Comparison of ENCODE assay signal across 16 cellular contexts in genomic region chr9:36900856-36901220, GRCh38.
DNase-seq lines count a peak whose midpoint lies in the region; ATAC-seq, FAIRE-seq and TF ChIP-seq lines count a peak whose summit lies in the region.
"Had no signal": no experiment of that assay in that cellular context is flagged by ENCODE, and none has a peak within 500 bp of the region (broad histone marks: within the 10 kb centered on the region; RNA-seq: fewer than 3 reads in every experiment).

No MANE protein-coding gene starts in this region.

- H2BK15ac ChIP-seq in neuronal stem cell (ENCODE audit: low read length): no peak overlapping the region

- SMC1A ChIA-PET in GM12878 (lab: Charles Lee; ENCODE audit: uncharacterized antibody, unreplicated experiment): no interaction called here

- no peak for FAIRE-seq in GM12878 (lab: Jason Lieb, UNC)
- FAIRE-seq: A549, H54 had no signal

- H3K4me1 ChIP-seq in GM12878 (ENCODE audit: control insufficient read depth, insufficient read depth, low read length) (peaks cover 14% of the 10 kb centered on the region), neuronal stem cell (ENCODE audit: control insufficient read depth in 2 of 2, insufficient read depth in 1 of 2, low read depth in 1 of 2, low read length in 2 of 2) (peaks cover 0 to 1% of the 10 kb centered on the region in 2 donors), prostate gland (replicated peaks) (no peaks in the 10 kb centered on the region), GM23338 (ENCODE audit: insufficient read depth) (no peaks in the 10 kb centered on the region)
- H3K4me1 ChIP-seq: Caco-2 had no signal

- H4K8ac ChIP-seq in neuronal stem cell (ENCODE audit: low read depth, low read length): no peak overlapping the region

- H2BK120ac ChIP-seq in neuronal stem cell (ENCODE audit: low read depth, low read length): no peak overlapping the region

- H3K36me3 ChIP-seq in GM12878 (ENCODE audit: control insufficient read depth in 2 of 2, insufficient read depth in 2 of 2, low read length in 1 of 2): peaks cover 38 to 42% of the 10 kb centered on the region in 2 experiments
- peaks cover 0 to 46% of the 10 kb centered on the region in 2 donors for H3K36me3 ChIP-seq in neuronal stem cell (replicated peaks in 1 of 2; ENCODE audit: control insufficient read depth in 2 of 2, insufficient read depth in 2 of 2, low read length in 2 of 2)
- no peaks in the 10 kb centered on the region for H3K36me3 ChIP-seq in prostate gland
- no peaks in the 10 kb centered on the region for H3K36me3 ChIP-seq in GM23338 (ENCODE audit: insufficient read depth)

- H3K9me3 Mint-ChIP-seq in stimulated activated naive CD8-positive, alpha-beta T cell treated with anti-CD3 and anti-CD28 coated beads, Interleukin-15, amount 100 ng/mL, for 72 hours: no peaks in the 10 kb centered on the region
- no peaks in the 10 kb centered on the region; the same call in 2 of the 3 replicates for H3K9me3 Mint-ChIP-seq in GM23338
- H3K9me3 Mint-ChIP-seq: CD14-positive monocyte; CD8-positive, alpha-beta memory T cell had no signal

- no peak overlapping the region for H3K4me3 Mint-ChIP-seq in stimulated activated naive CD8-positive, alpha-beta T cell treated with anti-CD3 and anti-CD28 coated beads, Interleukin-15, amount 100 ng/mL, for 72 hours
- H3K4me3 Mint-ChIP-seq in GM23338: no peak overlapping the region
- H3K4me3 Mint-ChIP-seq: CD14-positive monocyte; CD8-positive, alpha-beta memory T cell had no signal

- no peaks in the 10 kb centered on the region for H3F3A ChIP-seq in GM23338 (replicated peaks; ENCODE audit: low read depth)

- no peaks in the 10 kb centered on the region for H3K27me3 ChIP-seq in GM12878 (replicated peaks in 1 of 2; ENCODE audit: control insufficient read depth in 2 of 2, insufficient read depth in 2 of 2, low read length in 1 of 2)
- no peaks in the 10 kb centered on the region for H3K27me3 ChIP-seq in neuronal stem cell (ENCODE audit: control insufficient read depth in 3 of 3, insufficient read depth in 3 of 3, low read depth in 1 of 3, low read length in 3 of 3)
- H3K27me3 ChIP-seq in prostate gland (replicated peaks; ENCODE audit: insufficient read depth): no peaks in the 10 kb centered on the region
- H3K27me3 ChIP-seq in GM23338 (ENCODE audit: insufficient read depth): no peaks in the 10 kb centered on the region

- no peak overlapping the region for H3K14ac ChIP-seq in neuronal stem cell (ENCODE audit: low read length)

- POLR2A ChIA-PET in GM12878 (lab: Charles Lee): no interaction called here

- no peak for DNase-seq in stimulated activated naive CD8-positive, alpha-beta T cell treated with anti-CD3 and anti-CD28 coated beads, Interleukin-15, amount 100 ng/mL, for 72 hours
- no peak for DNase-seq in stimulated activated naive CD8-positive, alpha-beta T cell treated with anti-CD3 and anti-CD28 coated beads, Interleukin-15, Interleukin-2, amounts not matched to agents 100 U/mL and 50 U/mL, for 24 hours
- DNase-seq in GM12878 (ENCODE audit: low read depth, low spot score): no peak
- DNase-seq in neuronal stem cell (ENCODE audit: low spot score): no peak
- DNase-seq in prostate gland (ENCODE audit: low spot score): no peak
- DNase-seq in GM23338 (ENCODE audit: low spot score): no peak
- DNase-seq: Caco-2; CD8-positive, alpha-beta memory T cell; DND-41; GF-D8; IMR-90 had no signal

- H3K27ac ChIP-seq in GM12878 (ENCODE audit: control insufficient read depth, insufficient read depth) (no peak overlapping the region), neuronal stem cell (replicated peaks; ENCODE audit: low read length) (no peak overlapping the region), prostate gland (no peak overlapping the region), GM23338 (ENCODE audit: low read depth) (no peak overlapping the region)
- H3K27ac ChIP-seq: A549 had no signal

- no peaks in the 10 kb centered on the region for H3K9me3 ChIP-seq in GM12878 (replicated peaks; ENCODE audit: control insufficient read depth, insufficient read depth, low read length)
- no peaks in the 10 kb centered on the region for H3K9me3 ChIP-seq in neuronal stem cell (replicated peaks in 1 of 2; ENCODE audit: control insufficient read depth in 2 of 2, insufficient read depth in 1 of 2, low read depth in 1 of 2, low read length in 2 of 2)
- no peaks in the 10 kb centered on the region for H3K9me3 ChIP-seq in prostate gland
- H3K9me3 ChIP-seq: A549, Caco-2 had no signal

- peaks cover 48% of the 10 kb centered on the region for H3K27me3 Mint-ChIP-seq in stimulated activated naive CD8-positive, alpha-beta T cell treated with anti-CD3 and anti-CD28 coated beads, Interleukin-15, amount 100 ng/mL, for 72 hours
- H3K27me3 Mint-ChIP-seq in GM23338 (ENCODE audit: insufficient read depth, low read depth, poor library complexity): peaks cover 2% of the 10 kb centered on the region

- no peak for TF ChIP-seq CTCF in GM12878 (IDR thresholded peaks at IDR 0.05 in 2 of 3, conservative IDR thresholded peaks at IDR 0.05 in 1 of 3; ENCODE audit: control insufficient read depth in 2 of 3, extremely low read depth in 1 of 3, insufficient read depth in 1 of 3, low read depth in 3 of 3, low read length in 3 of 3)
- TF ChIP-seq CTCF in prostate gland (IDR thresholded peaks at IDR 0.05): no peak
- TF ChIP-seq CTCF in GM23338 (conservative IDR thresholded peaks at IDR 0.05; ENCODE audit: low read depth in 2 of 2): no peak

- H3K79me2 ChIP-seq in GM12878 (ENCODE audit: control insufficient read depth, insufficient read depth, low read length): peaks cover 2% of the 10 kb centered on the region
- no peaks in the 10 kb centered on the region for H3K79me2 ChIP-seq in GM23338 (replicated peaks; ENCODE audit: insufficient read depth)

- no peak for TF ChIP-seq RAD21 in GM12878 (IDR thresholded peaks at IDR 0.05; ENCODE audit: insufficient read depth, low read depth, low read length)

- no peaks in the 10 kb centered on the region; the same call in 2 of the 3 replicates for H3K36me3 Mint-ChIP-seq in GM23338 (ENCODE audit: low read depth)
- H3K36me3 Mint-ChIP-seq: CD14-positive monocyte; CD8-positive, alpha-beta memory T cell had no signal

- no TSS peak for BruUV-seq in GM12878 (replicated peaks; lab: Mats Ljungman, UMichigan)

- H2BK12ac ChIP-seq in neuronal stem cell (ENCODE audit: low read length): no peak overlapping the region

- no peaks in the 10 kb centered on the region for H3K79me1 ChIP-seq in neuronal stem cell (ENCODE audit: low read depth, low read length)

- RAD21 ChIA-PET in GM12878 (lab: Charles Lee; ENCODE audit: unreplicated experiment): interaction anchor here (0.6 kb wide), 1 partner anchor 658 kb away, joined by 3 read pairs; no protein-coding TSS in a partner anchor

- intact Hi-C loops in GM12878 (cut with micrococcal nuclease; ENCODE audit: unreplicated experiment): no loop called here
- intact Hi-C loops in prostate gland (cut with DNase I): no loop called here

- no peak overlapping the region for H3K18ac ChIP-seq in neuronal stem cell (ENCODE audit: low read length)

- peak overlapping the region; percentile 39 to 55 for H3K27ac Mint-ChIP-seq in stimulated activated naive CD8-positive, alpha-beta T cell treated with anti-CD3 and anti-CD28 coated beads, Interleukin-15, amount 100 ng/mL, for 72 hours
- no peak overlapping the region for H3K27ac Mint-ChIP-seq in GM23338
- H3K27ac Mint-ChIP-seq: CD8-positive, alpha-beta memory T cell had no signal

- H4K91ac ChIP-seq in neuronal stem cell (ENCODE audit: low read depth, low read length, poor library complexity): peak overlapping the region; percentile 16

- no peak overlapping the region for H3K4ac ChIP-seq in neuronal stem cell (ENCODE audit: low read length)

- H3K23ac ChIP-seq in neuronal stem cell (ENCODE audit: low read depth, low read length, poor library complexity): no peak overlapping the region

- H2AFZ ChIP-seq in GM12878 (ENCODE audit: control insufficient read depth, low read depth, low read length): no peak overlapping the region
- H2AFZ ChIP-seq in neuronal stem cell (ENCODE audit: low read length): no peak overlapping the region
- H2AFZ ChIP-seq in GM23338: no peak overlapping the region

- H2AK5ac ChIP-seq in neuronal stem cell (ENCODE audit: low read depth, low read length): no peak overlapping the region

- TF ChIP-seq EP300 in GM12878 (IDR thresholded peaks at IDR 0.05; ENCODE audit: borderline replicate concordance in 1 of 2, control insufficient read depth in 1 of 2, low read depth in 2 of 2, low read length in 2 of 2): no peak

- no peak overlapping the region for H3K4me2 ChIP-seq in GM12878 (ENCODE audit: control insufficient read depth, insufficient read depth)
- no peak overlapping the region for H3K4me2 ChIP-seq in neuronal stem cell (ENCODE audit: insufficient read depth, low read length, poor library complexity, severe bottlenecking)
- H3K4me2 ChIP-seq in GM23338: no peak overlapping the region
- H3K4me2 ChIP-seq: A549 had no signal

- H3K9ac ChIP-seq in GM12878 (ENCODE audit: control insufficient read depth, insufficient read depth, low read length) (no peak overlapping the region), neuronal stem cell (ENCODE audit: low read depth, low read length, poor library complexity) (no peak overlapping the region)

- peaks cover 13% of the 10 kb centered on the region for H3K4me1 Mint-ChIP-seq in stimulated activated naive CD8-positive, alpha-beta T cell treated with anti-CD3 and anti-CD28 coated beads, Interleukin-15, amount 100 ng/mL, for 72 hours
- peaks cover 23% of the 10 kb centered on the region for H3K4me1 Mint-ChIP-seq in GM23338
- H3K4me1 Mint-ChIP-seq: CD14-positive monocyte had no signal

- no peak for ATAC-seq in stimulated activated naive CD8-positive, alpha-beta T cell treated with anti-CD3 and anti-CD28 coated beads, Interleukin-15, amount 100 ng/mL, for 72 hours
- no peak for ATAC-seq in stimulated activated naive CD8-positive, alpha-beta T cell treated with anti-CD3 and anti-CD28 coated beads, Interleukin-15, Interleukin-2, amounts not matched to agents 100 U/mL and 50 U/mL, for 24 hours
- ATAC-seq in GM12878 (no peak), HG03354 (IDR thresholded peaks at IDR 0.05; ENCODE audit: poor library complexity, severe bottlenecking, unreplicated experiment) (no peak), GM23338 (no peak)
- ATAC-seq: A549, HCT116 had no signal

- TF ChIP-seq POLR2A in GM12878 (IDR thresholded peaks at IDR 0.05; ENCODE audit: low read depth, low read length) (peak; percentile 29; the same call in 1 of the 2 replicates), prostate gland (IDR thresholded peaks at IDR 0.05) (no peak)

- H3K4me3 ChIP-seq in GM12878 (no peak overlapping the region), neuronal stem cell (ENCODE audit: low read length in 2 of 2) (no peak overlapping the region), prostate gland (no peak overlapping the region), GM23338 (no peak overlapping the region)
- H3K4me3 ChIP-seq: A549 had no signal

- no peak overlapping the region for H2BK5ac ChIP-seq in neuronal stem cell (ENCODE audit: low read length)

- in situ Hi-C loops in GM12878 (cut with MboI): no loop called here

- H3K9me2 ChIP-seq in GM23338 (ENCODE audit: insufficient read depth): no peaks in the 10 kb centered on the region

- 96% methylated on average over 6 of the region's 6 CpGs for WGBS in GM12878 (ENCODE audit: insufficient coverage, insufficient replicate concordance, low lambda C conversion rate, missing lambda C conversion rate)
- WGBS in neuronal stem cell (ENCODE audit: extremely low coverage in 2 of 2, insufficient read length in 2 of 2, insufficient replicate concordance in 1 of 2), 2 donors: no CpG with 5 or more reads among the region's 6 CpGs
- WGBS in prostate gland: 84% methylated on average over 6 of the region's 6 CpGs

- CTCF ChIA-PET in GM12878 (lab: Yijun Ruan, JAX): interaction anchor here (0.7 kb wide), 1 partner anchor 59 kb away, joined by 3 read pairs; no protein-coding TSS in a partner anchor

- no peaks in the 10 kb centered on the region for H4K20me1 ChIP-seq in GM12878 (ENCODE audit: control insufficient read depth, insufficient read depth)
- H4K20me1 ChIP-seq in GM23338 (replicated peaks; ENCODE audit: insufficient read depth): no peaks in the 10 kb centered on the region
